In genomic region chr10:6692856-6693255, GRCh38 we compare ENCODE assay signal across 10 cellular contexts.
"Had no signal": no experiment of that assay in that cellular context is flagged by ENCODE, and none has a peak within 500 bp of the region (broad histone marks: within the 10 kb centered on the region; RNA-seq: fewer than 3 reads in every experiment).

No MANE protein-coding gene starts in this region.

- FAIRE-seq: H54, K562 had no signal

- ATAC-seq: GM23338, K562 had no signal

- H3K27ac Mint-ChIP-seq: GM23338, H9, HFFc6 had no signal

- H3K27ac ChIP-seq: HL-60 had no signal

- H3K4me3 Mint-ChIP-seq: GM23338, H9, HFFc6 had no signal

- H3K4me2 ChIP-seq: GM23338 had no signal

- H3K9me3 Mint-ChIP-seq: GM23338, H9, HFFc6 had no signal

- DNase-seq: H9, HCEC 1CT, HFFc6, IMR-90, Kasumi-1, KG1 had no signal

- H3K4me3 ChIP-seq: GM23338, K562 had no signal

- H3K4me1 Mint-ChIP-seq: GM23338 had no signal
